ENCODE assay signal across 9 cellular contexts in the genomic region with DNA sequence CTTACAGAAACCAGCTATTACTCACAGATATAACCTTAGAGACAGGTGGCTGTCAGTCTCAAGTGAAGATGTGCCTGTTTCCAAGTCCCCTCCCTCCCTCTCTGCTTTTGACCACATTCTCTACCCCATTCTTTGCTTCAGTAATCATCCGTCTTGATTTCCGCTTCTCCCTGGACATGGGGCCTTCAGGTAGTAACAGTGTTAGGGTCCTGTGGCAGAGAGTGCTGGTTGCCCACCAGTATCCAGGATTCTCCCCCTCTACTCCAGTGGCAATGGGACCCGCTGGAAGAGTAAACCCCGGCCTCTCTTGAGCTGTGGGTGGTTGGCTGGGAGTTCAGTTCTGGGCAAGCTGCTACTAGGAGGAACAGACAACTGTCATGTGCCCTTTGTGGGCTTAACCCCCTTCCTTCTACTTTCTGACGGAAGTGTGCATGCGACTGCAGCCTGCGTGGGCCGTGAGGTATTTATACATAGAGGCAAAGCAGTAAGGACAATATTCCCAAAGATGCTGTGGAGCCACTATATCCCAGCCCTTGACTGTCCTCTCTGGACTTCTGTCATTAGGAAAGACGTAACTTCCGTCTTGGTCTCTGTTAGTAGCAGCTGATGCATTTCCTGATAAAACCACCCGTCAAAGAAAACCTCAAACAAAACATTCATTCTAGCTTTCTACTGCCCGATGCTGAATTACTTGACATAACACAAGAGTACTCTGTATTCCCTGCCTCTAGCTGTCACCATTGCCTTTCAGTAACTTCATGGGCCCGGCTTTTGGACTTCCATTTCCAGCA. TPM values are rescaled to one million over a fixed set of nuclear protein-coding genes. Genes with fewer than 3 reads are reported as not detected.
DNase-seq lines count a peak whose midpoint lies in the region; ATAC-seq and TF ChIP-seq lines count a peak whose summit lies in the region.
"Had no signal": no experiment of that assay in that cellular context is flagged by ENCODE, and none has a peak within 500 bp of the region (broad histone marks: within the 10 kb centered on the region; RNA-seq: fewer than 3 reads in every experiment).

No MANE protein-coding gene starts in this region.

- H3K9me3 ChIP-seq in Karpas-422 (ENCODE audit: low read length): no peaks in the 10 kb centered on the region
- no peaks in the 10 kb centered on the region for H3K9me3 ChIP-seq in mucosa of descending colon

- DNase-seq in CD14-positive monocyte (ENCODE audit: low spot score): peak; percentile 63
- peak; percentile 48 for DNase-seq in Karpas-422
- peak; percentile 72 for DNase-seq in activated T-cell treated with anti-CD3 and anti-CD28 coated beads, Interleukin-2, amount 50 U/mL, for 1 hour
- DNase-seq in mucosa of descending colon: peak; percentile 35 to 60 (median 47)
- DNase-seq in NCI-H2081 (lab: John Stamatoyannopoulos, UW): no peak

- no peak for TF ChIP-seq CTCF in CD14-positive monocyte (IDR thresholded peaks at IDR 0.05)
- no peak for TF ChIP-seq CTCF in mucosa of descending colon (IDR thresholded peaks at IDR 0.05)

- peaks cover 0 to 3% (median 1%) of the 10 kb centered on the region in 7 donors for H3K9me3 Mint-ChIP-seq in CD14-positive monocyte

- no peaks in the 10 kb centered on the region for H3K27me3 Mint-ChIP-seq in CD14-positive monocyte (ENCODE audit: low read depth in 3 of 3)

- H3K27ac Mint-ChIP-seq in CD14-positive monocyte: peak overlapping the region; percentile 86 to 99 (median 96)

- H3K36me3 Mint-ChIP-seq in CD14-positive monocyte: peaks cover 19 to 24% of the 10 kb centered on the region in 2 donors

- intact Hi-C loops in CD14-positive monocyte (cut with micrococcal nuclease) (no loop called here), mucosa of descending colon (cut with DNase I, micrococcal nuclease) (no loop called here)

- H4K20me1 ChIP-seq in Karpas-422 (ENCODE audit: insufficient read depth, low read depth, low read length): no peaks in the 10 kb centered on the region

- H3K4me3 Mint-ChIP-seq in CD14-positive monocyte: peak overlapping the region; percentile 62 to 90

- no peaks in the 10 kb centered on the region for H3K79me2 ChIP-seq in Karpas-422 (ENCODE audit: low read length)

- peak; percentile 72 for ATAC-seq in GM21515 (IDR thresholded peaks at IDR 0.05; ENCODE audit: unreplicated experiment)
- ATAC-seq in mucosa of descending colon: peak; percentile 85
- no peak for ATAC-seq in HG02840 (IDR thresholded peaks at IDR 0.05; ENCODE audit: low FRiP score, unreplicated experiment)
- ATAC-seq in HG03457 (IDR thresholded peaks at IDR 0.05; ENCODE audit: unreplicated experiment): no peak

- H3K9ac ChIP-seq in Karpas-422 (ENCODE audit: low read length): 0 out of 2 replicates have a peak overlapping the region, but pooled peaks have one; percentile 18

- no peaks in the 10 kb centered on the region for H3K27me3 ChIP-seq in Karpas-422 (ENCODE audit: low read length)

- H3K9me2 ChIP-seq in Karpas-422 (replicated peaks; ENCODE audit: insufficient read depth, low read length): no peaks in the 10 kb centered on the region

- H2AFZ ChIP-seq in Karpas-422 (ENCODE audit: low read length): no peak overlapping the region; the same call in 1 of the 2 replicates

- peak overlapping the region; percentile 9 for H3K4me2 ChIP-seq in Karpas-422 (ENCODE audit: low read depth, low read length, poor library complexity, severe bottlenecking)

- H3K4me1 ChIP-seq in Karpas-422 (ENCODE audit: low read length): peaks cover 14% of the 10 kb centered on the region
- H3K4me1 ChIP-seq in mucosa of descending colon (ENCODE audit: low read depth): no peaks in the 10 kb centered on the region

- no peak overlapping the region for H3K4me3 ChIP-seq in Karpas-422 (ENCODE audit: low read length)
- H3K4me3 ChIP-seq in mucosa of descending colon: no peak overlapping the region
- H3K4me3 ChIP-seq: lung had no signal

- no peak overlapping the region for H3K27ac ChIP-seq in Karpas-422 (ENCODE audit: low read length)

- H3K36me3 ChIP-seq in Karpas-422 (ENCODE audit: insufficient read depth, low read length) (no peaks in the 10 kb centered on the region), mucosa of descending colon (ENCODE audit: low read depth) (no peaks in the 10 kb centered on the region)

- peaks cover 16% of the 10 kb centered on the region for H3K4me1 Mint-ChIP-seq in CD14-positive monocyte

RNA-seq across cellular contexts. Expression of a gene that starts 17.9 kb away (rescaled TPM):
- 10 to 100 TPM; 24.8 to 28.4 TPM for polyA plus RNA-seq in CD14-positive monocyte
- 9.8 and 16.2 TPM in 2 replicates for total RNA-seq in Karpas-422 (2014; rRNA removed; shearing (Covaris generic); ENCODE audit: low replicate concordance)
- total RNA-seq in mucosa of descending colon: 10 to 100 TPM; 17.9 to 31.6 (median 20.1) TPM

Comparison
In these comparisons a context has a peak if more than half of its experiments do, and no peak if none do; other contexts are left out.
1. DNase-seq: peak in CD14-positive monocyte (single experiment), Karpas-422 (single experiment), activated T-cell treated with anti-CD3 and anti-CD28 coated beads, Interleukin-2, amount 50 U/mL, for 1 hour (single experiment) and mucosa of descending colon (3 of 3); none in NCI-H2081 (0 of 2).
2. ATAC-seq: peak in GM21515 (single experiment) and mucosa of descending colon (single experiment); none in HG02840 (single experiment) and HG03457 (single experiment).